In genomic region chr9:78236511-78236950, GRCh38 we compare ENCODE assay signal across 8 cellular contexts. TPM values are rescaled to one million over a fixed set of nuclear protein-coding genes. Genes with fewer than 3 reads are reported as not detected.
DNase-seq lines count a peak whose midpoint lies in the region; ATAC-seq and TF ChIP-seq lines count a peak whose summit lies in the region.

No MANE protein-coding gene starts in this region.

- H3K9me3 ChIP-seq in ES-I3 (ENCODE audit: control insufficient read depth, insufficient read depth, low read length), result no peaks in the 10 kb centered on the region
- no peaks in the 10 kb centered on the region for H3K9me3 ChIP-seq in iPS-20b (ENCODE audit: insufficient read depth, low read depth, low read length)
- no peaks in the 10 kb centered on the region for H3K9me3 ChIP-seq in stomach

- H3K9me3 Mint-ChIP-seq in activated naive CD8-positive, alpha-beta T cell treated with anti-CD3 and anti-CD28 coated beads, Interleukin-2, amount 50 U/mL, for 24 hours, result no peaks in the 10 kb centered on the region

- peak overlapping the region; percentile 95 for H3K4me3 Mint-ChIP-seq in activated naive CD8-positive, alpha-beta T cell treated with anti-CD3 and anti-CD28 coated beads, Interleukin-2, amount 50 U/mL, for 24 hours

- WGBS in stomach, 5 donors, result 6 to 13% (median 6%) methylated on average over 11 to 13 of the region's 13 CpGs

- TF ChIP-seq CTCF in stomach (IDR thresholded peaks at IDR 0.05), result no peak

- peak; percentile 40 for DNase-seq in HuH-7.5 (ENCODE audit: low spot score)
- DNase-seq in activated naive CD8-positive, alpha-beta T cell treated with anti-CD3 and anti-CD28 coated beads, Interleukin-2, amount 50 U/mL, for 24 hours, result no peak
- DNase-seq in stomach, result no peak
- DNase-seq in islet precursor cell, result no peak
- no peak for DNase-seq in activated CD4-positive, alpha-beta T cell treated with anti-CD3 and anti-CD28 coated beads for 1 hour

- H3K4me1 ChIP-seq in ES-I3 (ENCODE audit: insufficient read depth, low read length), result 0 out of 2 replicates have a peak, but pooled peaks cover 3% of the 10 kb centered on the region
- H3K4me1 ChIP-seq in iPS-20b (ENCODE audit: insufficient read depth, low read length), result peaks cover 4% of the 10 kb centered on the region; the same call in 1 of the 2 replicates
- H3K4me1 ChIP-seq in stomach, result peaks cover 5 to 41% (median 17%) of the 10 kb centered on the region in 4 donors

- peaks cover 2% of the 10 kb centered on the region for H3K27me3 Mint-ChIP-seq in activated naive CD8-positive, alpha-beta T cell treated with anti-CD3 and anti-CD28 coated beads, Interleukin-2, amount 50 U/mL, for 24 hours

- H3K4me3 ChIP-seq in iPS-20b (ENCODE audit: low read length) (peak overlapping the region; percentile 96), stomach (peak overlapping the region; percentile 62 to 94 (median 92))

- H3K27ac Mint-ChIP-seq in activated naive CD8-positive, alpha-beta T cell treated with anti-CD3 and anti-CD28 coated beads, Interleukin-2, amount 50 U/mL, for 24 hours, result peak overlapping the region; percentile 81

- peak; percentile 12 for ATAC-seq in GM21423 (IDR thresholded peaks at IDR 0.05; ENCODE audit: unreplicated experiment)
- peak; percentile 2 for ATAC-seq in activated naive CD8-positive, alpha-beta T cell treated with anti-CD3 and anti-CD28 coated beads, Interleukin-2, amount 50 U/mL, for 24 hours

- TF ChIP-seq POLR2A in stomach (IDR thresholded peaks at IDR 0.05), result no peak

- H3K36me3 ChIP-seq in ES-I3 (ENCODE audit: insufficient read depth, low read length) (peaks cover 3% of the 10 kb centered on the region), iPS-20b (ENCODE audit: insufficient read depth, low read depth, low read length) (peaks cover 18% of the 10 kb centered on the region), stomach (peaks cover 0 to 17% (median 12%) of the 10 kb centered on the region in 4 donors)

- peaks cover 21% of the 10 kb centered on the region for H3K36me3 Mint-ChIP-seq in activated naive CD8-positive, alpha-beta T cell treated with anti-CD3 and anti-CD28 coated beads, Interleukin-2, amount 50 U/mL, for 24 hours (ENCODE audit: low read depth)

- peaks cover 33% of the 10 kb centered on the region for H3K4me1 Mint-ChIP-seq in activated naive CD8-positive, alpha-beta T cell treated with anti-CD3 and anti-CD28 coated beads, Interleukin-2, amount 50 U/mL, for 24 hours

- intact Hi-C loops in stomach (cut with DNase I; ENCODE audit: low total_unique reads), result no loop called here

- H3K9ac ChIP-seq in ES-I3 (ENCODE audit: low read depth, low read length) (peak overlapping the region; percentile 69), iPS-20b (ENCODE audit: low read depth, low read length) (peak overlapping the region; percentile 81)

- TF ChIP-seq EP300 in stomach (IDR thresholded peaks at IDR 0.05), result no peak

- H3K27ac ChIP-seq in iPS-20b (ENCODE audit: low read length) (peak overlapping the region; percentile 77), stomach (peak overlapping the region; percentile 79 to 93 (median 84))

- H3K27me3 ChIP-seq in iPS-20b (ENCODE audit: insufficient read depth, low read length) (no peaks in the 10 kb centered on the region), stomach (no peaks in the 10 kb centered on the region)

RNA-seq across cellular contexts. Expression of gene CEP78, which starts 0.7 kb away (rescaled TPM):
- total RNA-seq in stomach, result 10 to 100 TPM in 3 of 5 donors, 1 to 10 TPM in 2; 4.5 to 34.1 (median 10.5) TPM
- 1 to 10 TPM; 3.5 to 5.7 (median 4.7) TPM for polyA plus RNA-seq in stomach
